Comparison of ENCODE assay signal across 1 cellular context in genomic region chr17:27593232-27593856, GRCh38.
TF ChIP-seq lines count a peak whose summit lies in the region.

No MANE protein-coding gene starts in this region.

TF ChIP-seq in H1, 55 proteins besides CTCF, POLR2A, EP300 and RAD21 (continued from another document):
- no peak for TF ChIP-seq EGR1 (IDR thresholded peaks at IDR 0.05; ENCODE audit: borderline replicate concordance, low read depth, low read length)
- no peak for TF ChIP-seq CBX8 (IDR thresholded peaks at IDR 0.05; ENCODE audit: borderline replicate concordance, low read depth, low read length)
- TF ChIP-seq BCL11A (IDR thresholded peaks at IDR 0.05; ENCODE audit: low read depth in 2 of 2, low read length in 2 of 2), result no peak
- TF ChIP-seq SIN3A (conservative IDR thresholded peaks at IDR 0.05 in 1 of 2, IDR thresholded peaks at IDR 0.05 in 1 of 2; ENCODE audit: low read depth in 1 of 2, low read length in 2 of 2), result no peak
